Comparison of ENCODE assay signal across 9 cellular contexts in genomic region chr9:7234144-7234543, GRCh38.
DNase-seq lines count a peak whose midpoint lies in the region; ATAC-seq and TF ChIP-seq lines count a peak whose summit lies in the region.
"Had no signal": no experiment of that assay in that cellular context is flagged by ENCODE, and none has a peak within 500 bp of the region (broad histone marks: within the 10 kb centered on the region; RNA-seq: fewer than 3 reads in every experiment).

No MANE protein-coding gene starts in this region.

- TF ChIP-seq EP300 in suprapubic skin (IDR thresholded peaks at IDR 0.05), result no peak

- no peak overlapping the region for H3K4me3 ChIP-seq in heart left ventricle
- no peak overlapping the region for H3K4me3 ChIP-seq in right atrium auricular region
- no peak overlapping the region for H3K4me3 ChIP-seq in lower leg skin (ENCODE audit: low read depth, poor library complexity, severe bottlenecking)
- no peak overlapping the region for H3K4me3 ChIP-seq in suprapubic skin
- H3K4me3 ChIP-seq: vagina had no signal

- H3K27ac ChIP-seq in heart left ventricle (no peak overlapping the region), right atrium auricular region (no peak overlapping the region), VCaP (no peak overlapping the region), suprapubic skin (no peak overlapping the region)
- H3K27ac ChIP-seq: vagina had no signal

- H3K9me3 ChIP-seq in heart left ventricle, result no peaks in the 10 kb centered on the region
- no peaks in the 10 kb centered on the region for H3K9me3 ChIP-seq in right atrium auricular region
- H3K9me3 ChIP-seq in suprapubic skin, result no peaks in the 10 kb centered on the region
- H3K9me3 ChIP-seq: vagina had no signal

- ATAC-seq in heart left ventricle (no peak), HG03108 (IDR thresholded peaks at IDR 0.05; ENCODE audit: unreplicated experiment) (peak; percentile 52)

- H3K27me3 ChIP-seq in heart left ventricle (peaks cover 0 to 6% (median 0%) of the 10 kb centered on the region in 9 donors), right atrium auricular region (no peaks in the 10 kb centered on the region), suprapubic skin (peaks cover 6% of the 10 kb centered on the region)
- H3K27me3 ChIP-seq: vagina had no signal

- TF ChIP-seq POLR2A in heart left ventricle (IDR thresholded peaks at IDR 0.05), result no peak
- TF ChIP-seq POLR2A in lower leg skin (IDR thresholded peaks at IDR 0.05), result no peak
- no peak for TF ChIP-seq POLR2A in suprapubic skin (IDR thresholded peaks at IDR 0.05)

- peak in 9 of 12 donors; percentile 20 to 52 (median 35) for TF ChIP-seq CTCF in heart left ventricle (IDR thresholded peaks at IDR 0.05)
- peak in 1 of 2 donors; percentile 44 for TF ChIP-seq CTCF in right atrium auricular region (IDR thresholded peaks at IDR 0.05)
- peak; percentile 3; the same call in 1 of the 2 replicates for TF ChIP-seq CTCF in VCaP (conservative IDR thresholded peaks at IDR 0.05)
- TF ChIP-seq CTCF in lower leg skin (IDR thresholded peaks at IDR 0.05), result no peak
- TF ChIP-seq CTCF in suprapubic skin (IDR thresholded peaks at IDR 0.05), result no peak

- DNase-seq in heart left ventricle, result no peak
- DNase-seq in right atrium auricular region (ENCODE audit: low spot score), result no peak
- peak; percentile 61 for DNase-seq in iPS-NIHi11 (ENCODE audit: low spot score)
- DNase-seq in NCI-H1092 treated with DMSO at 0.1 percent for 48 hours (lab: John Stamatoyannopoulos, UW), result no peak
- no peak for DNase-seq in lower leg skin (ENCODE audit: low spot score in 2 of 2)
- no peak for DNase-seq in suprapubic skin (ENCODE audit: low spot score in 2 of 2)

- intact Hi-C loops in heart left ventricle (cut with DNase I) (loop anchor here in 1 of 10 donors (10.0 kb wide), 1 partner anchor 179 kb away; no protein-coding TSS in a partner anchor), lower leg skin (cut with DNase I; ENCODE audit: low total_unique reads) (no loop called here)

- H3K36me3 ChIP-seq in heart left ventricle (no peaks in the 10 kb centered on the region), right atrium auricular region (no peaks in the 10 kb centered on the region), suprapubic skin (no peaks in the 10 kb centered on the region)
- H3K36me3 ChIP-seq: vagina had no signal

- H3K4me1 ChIP-seq in heart left ventricle (no peaks in the 10 kb centered on the region), right atrium auricular region (no peaks in the 10 kb centered on the region), suprapubic skin (no peaks in the 10 kb centered on the region)
- H3K4me1 ChIP-seq: vagina had no signal

- WGBS in heart left ventricle, 4 donors, result 40 to 58% (median 50%) methylated on average over 5 of the region's 5 CpGs
- 58% methylated on average over 5 of the region's 5 CpGs for WGBS in lower leg skin, 2 donors
- 60% methylated on average over 5 of the region's 5 CpGs for whole genome bisulfite sequencing in suprapubic skin

Comparison
In these comparisons a context has a peak if more than half of its experiments do, and no peak if none do; other contexts are left out.
1. CTCF ChIP-seq: peak in heart left ventricle (9 of 12) and VCaP (single experiment); none in lower leg skin (0 of 3) and suprapubic skin (0 of 2).